ENCODE assay signal across 26 cellular contexts in genomic region chr12:100326208-100326607, GRCh38. TPM values are rescaled to one million over a fixed set of nuclear protein-coding genes. Genes with fewer than 3 reads are reported as not detected.
A peak's percentile ranks its signal among the peaks of the same experiment; 100 is the strongest.
DNase-seq lines count a peak whose midpoint lies in the region; ATAC-seq, FAIRE-seq and TF ChIP-seq lines count a peak whose summit lies in the region.
"Had no signal": no experiment of that assay in that cellular context is flagged by ENCODE, and none has a peak within 500 bp of the region (broad histone marks: within the 10 kb centered on the region; RNA-seq: fewer than 3 reads in every experiment).

No MANE protein-coding gene starts in this region.

- H2BK120ac ChIP-seq in IMR-90 (ENCODE audit: low read depth, low read length): no peak overlapping the region
- H2BK120ac ChIP-seq in mesendoderm (ENCODE audit: low read depth, low read length): no peak overlapping the region

- no peak overlapping the region for H2BK20ac ChIP-seq in IMR-90 (ENCODE audit: low read depth, low read length)

- no peaks in the 10 kb centered on the region for H4K20me1 ChIP-seq in IMR-90 (ENCODE audit: insufficient read depth, low read length)

- no peak overlapping the region for H2AFZ ChIP-seq in IMR-90 (replicated peaks; ENCODE audit: low read length, poor library complexity)

- H4K8ac ChIP-seq in IMR-90 (ENCODE audit: low read depth in 2 of 2, low read length in 2 of 2): no peak overlapping the region
- H4K8ac ChIP-seq in mesendoderm (ENCODE audit: low read depth, low read length): no peak overlapping the region

- peak; percentile 11 for FAIRE-seq in D721Med (lab: Jason Lieb, UNC)
- FAIRE-seq: A549, GM12892, GM18507, HepG2, HTR-8/SVneo had no signal

- no peak for TF ChIP-seq RAD21 in IMR-90 (IDR thresholded peaks at IDR 0.05; ENCODE audit: low read length)

- H3K56ac ChIP-seq in IMR-90 (ENCODE audit: extremely low read depth, insufficient read depth, low read length): no peak overlapping the region
- no peak overlapping the region for H3K56ac ChIP-seq in mesendoderm (ENCODE audit: low read length)

- H3K23ac ChIP-seq in IMR-90 (ENCODE audit: low read depth, low read length) (no peak overlapping the region), mesendoderm (ENCODE audit: low read length) (no peak overlapping the region)

- intact Hi-C loops in IMR-90 (cut with micrococcal nuclease): loop anchor here (5.0 to 10.0 kb wide), 2 partner anchors 59 to 271 kb away; partner anchors contain the start of genes DEPDC4 and SCYL2

- H3K4me2 ChIP-seq in IMR-90 (ENCODE audit: low read depth, low read length) (no peak overlapping the region), mesendoderm (ENCODE audit: low read length) (no peak overlapping the region)
- H3K4me2 ChIP-seq: A549 had no signal

- H3K79me1 ChIP-seq in IMR-90 (ENCODE audit: low read depth in 1 of 2, low read length in 2 of 2): peaks cover 0 to 3% of the 10 kb centered on the region in 2 experiments; a peak in 1 of 4 replicates
- no peaks in the 10 kb centered on the region for H3K79me1 ChIP-seq in mesendoderm (ENCODE audit: low read length)

- CTCF ChIA-PET in IMR-90 (lab: Yijun Ruan, JAX): no interaction called here

- H2AK9ac ChIP-seq in IMR-90 (replicated peaks; ENCODE audit: low read depth, low read length, poor library complexity): no peak overlapping the region

- TF ChIP-seq POLR2A in IMR-90 (IDR thresholded peaks at IDR 0.05; ENCODE audit: low read depth, low read length): no peak

- 0 out of 2 replicates have a peak, but pooled peaks have one; percentile 25 for ATAC-seq in IMR-90 (ENCODE audit: low read depth)
- ATAC-seq in GM19467 (IDR thresholded peaks at IDR 0.05; ENCODE audit: unreplicated experiment): no peak
- ATAC-seq: A549, HCT116, HepG2 had no signal

- no peak for TF ChIP-seq CTCF in D721Med (IDR thresholded peaks at IDR 0.05; ENCODE audit: insufficient read depth, missing control alignments)
- no peak for TF ChIP-seq CTCF in IMR-90 (conservative IDR thresholded peaks at IDR 0.05; ENCODE audit: low read depth, low read length)
- TF ChIP-seq CTCF in choroid plexus epithelial cell (conservative IDR thresholded peaks at IDR 0.05; ENCODE audit: low read depth, low read length): no peak
- no peak for TF ChIP-seq CTCF in fibroblast of villous mesenchyme (IDR thresholded peaks at IDR 0.05; ENCODE audit: insufficient read depth, low read depth, low read length)

- H3K9ac ChIP-seq in IMR-90 (ENCODE audit: low read depth, low read length) (no peak overlapping the region), mesendoderm (ENCODE audit: low read length) (no peak overlapping the region)

- DNase-seq in D721Med (ENCODE audit: insufficient read length, low spot score): no peak
- DNase-seq in IMR-90: peak; percentile 11
- peak; percentile 15 for DNase-seq in choroid plexus epithelial cell (ENCODE audit: low read depth)
- DNase-seq in fibroblast of villous mesenchyme (ENCODE audit: low read depth): peak; percentile 5
- DNase-seq in NK-92 (lab: John Stamatoyannopoulos, UW; ENCODE audit: unreplicated experiment): no peak
- no peak for DNase-seq in mesendoderm
- DNase-seq in iPS-NIHi7 (ENCODE audit: extremely low spot score): no peak
- DNase-seq: AML-193; Caco-2; CD4-positive, alpha-beta T cell; DMS153; DMS79; GDM1; H7; HFFc6 had no signal

- H3K4ac ChIP-seq in IMR-90 (ENCODE audit: low read depth, low read length) (no peak overlapping the region), mesendoderm (ENCODE audit: low read depth, low read length) (no peak overlapping the region)

- H3K27me3 ChIP-seq in IMR-90 (ENCODE audit: control insufficient read depth, insufficient read depth, low read length) (no peaks in the 10 kb centered on the region), mesendoderm (ENCODE audit: insufficient read depth, low read length, poor library complexity) (no peaks in the 10 kb centered on the region)

- H2AK5ac ChIP-seq in IMR-90 (ENCODE audit: low read depth, low read length): no peak overlapping the region
- H2AK5ac ChIP-seq in mesendoderm (ENCODE audit: low read length): no peak overlapping the region

- POLR2A ChIA-PET in IMR-90 (lab: Charles Lee; ENCODE audit: unreplicated experiment): interaction anchor here (0.6 kb wide), 1 partner anchor 1529 kb away, joined by 3 read pairs; no protein-coding TSS in a partner anchor

- in situ Hi-C loops in IMR-90 (cut with MboI; ENCODE audit: low sequenced_read_pairs): no loop called here

- H3K27ac ChIP-seq in IMR-90 (ENCODE audit: insufficient read depth, low read length): no peak overlapping the region
- no peak overlapping the region for H3K27ac ChIP-seq in mesendoderm (ENCODE audit: low read depth, low read length)
- H3K27ac ChIP-seq: 22Rv1, A549, C4-2B had no signal

- H3K9me1 ChIP-seq in IMR-90 (ENCODE audit: insufficient read depth, low read length): 0 out of 2 replicates have a peak, but pooled peaks cover 7% of the 10 kb centered on the region

- no peak overlapping the region for H3K18ac ChIP-seq in IMR-90 (ENCODE audit: low read depth, low read length)
- no peak overlapping the region for H3K18ac ChIP-seq in mesendoderm (ENCODE audit: low read length)

- dilution Hi-C loops in IMR-90 (cut with HindIII; ENCODE audit: low sequenced_read_pairs, unreplicated experiment): no loop called here

- H4K5ac ChIP-seq in IMR-90 (ENCODE audit: low read depth, low read length): no peak overlapping the region
- no peak overlapping the region for H4K5ac ChIP-seq in mesendoderm (ENCODE audit: low read length)

- peaks cover 19% of the 10 kb centered on the region for H3K36me3 ChIP-seq in IMR-90 (ENCODE audit: control insufficient read depth, insufficient read depth, low read length)
- H3K36me3 ChIP-seq in mesendoderm (ENCODE audit: control insufficient read depth, insufficient read depth, low read length): no peaks in the 10 kb centered on the region

- no peak overlapping the region for H4K91ac ChIP-seq in IMR-90 (ENCODE audit: insufficient read depth, low read depth, low read length)

- H3K4me1 ChIP-seq in IMR-90 (ENCODE audit: control insufficient read depth, insufficient read depth, low read length): peaks cover 8% of the 10 kb centered on the region
- no peaks in the 10 kb centered on the region for H3K4me1 ChIP-seq in mesendoderm (ENCODE audit: control insufficient read depth, low read depth, low read length)
- H3K4me1 ChIP-seq: A549, Caco-2 had no signal

- H2BK15ac ChIP-seq in IMR-90 (ENCODE audit: low read depth, low read length) (no peak overlapping the region), mesendoderm (replicated peaks; ENCODE audit: low read depth) (no peak overlapping the region)

- H3K4me3 ChIP-seq in IMR-90 (ENCODE audit: insufficient read depth, low read depth, low read length): no peak overlapping the region
- H3K4me3 ChIP-seq in choroid plexus epithelial cell (ENCODE audit: low read depth, low read length): no peak overlapping the region
- no peak overlapping the region for H3K4me3 ChIP-seq in fibroblast of villous mesenchyme (ENCODE audit: low read depth, low read length)
- H3K4me3 ChIP-seq in mesendoderm (ENCODE audit: low read length): no peak overlapping the region
- H3K4me3 ChIP-seq: A549 had no signal

- no peaks in the 10 kb centered on the region for H3K9me3 ChIP-seq in IMR-90 (ENCODE audit: control insufficient read depth, insufficient read depth, low read length)
- H3K9me3 ChIP-seq: A549, Caco-2 had no signal

- no peak overlapping the region for H3K14ac ChIP-seq in IMR-90 (replicated peaks; ENCODE audit: low read depth, low read length)

- H2BK5ac ChIP-seq in IMR-90 (ENCODE audit: low read depth, low read length, poor library complexity, severe bottlenecking) (peak overlapping the region; percentile 72), mesendoderm (ENCODE audit: low read length) (no peak overlapping the region)

- BruUV-seq in IMR-90 (replicated peaks; lab: Mats Ljungman, UMichigan): no TSS peak

- no peaks in the 10 kb centered on the region for H3K79me2 ChIP-seq in mesendoderm (ENCODE audit: control insufficient read depth, insufficient read depth, low read length)

TF ChIP-seq in IMR-90, 13 proteins besides CTCF, POLR2A, EP300 and RAD21:
- TF ChIP-seq RFX5 (IDR thresholded peaks at IDR 0.05; ENCODE audit: low read depth, low read length) (no peak), BHLHE40 (IDR thresholded peaks at IDR 0.05; ENCODE audit: low read depth, low read length) (no peak), CEBPB (IDR thresholded peaks at IDR 0.05; ENCODE audit: low read depth, low read length) (peak; percentile 65; the same call in 1 of the 2 replicates), FOS (IDR thresholded peaks at IDR 0.05; ENCODE audit: low read depth, low read length) (no peak), SMC3 (IDR thresholded peaks at IDR 0.05; ENCODE audit: low read depth, low read length) (no peak), MAZ (IDR thresholded peaks at IDR 0.05; ENCODE audit: borderline replicate concordance, low read depth, low read length) (no peak)

RNA-seq across cellular contexts. Expression of gene SLC17A8, which starts 30.7 kb away (rescaled TPM):
- total RNA-seq in IMR-90 (2012; rRNA removed) (not detected in 2 replicates), fibroblast of villous mesenchyme (not detected in 2 replicates)
- polyA plus RNA-seq in IMR-90 (2012; rRNA removed): not detected in 2 replicates
- polyA plus RNA-seq in IMR-90 (2012; cell fraction: cytosol; rRNA removed): not detected in 2 replicates
- polyA plus RNA-seq in IMR-90 (2012; cell fraction: nucleus; rRNA removed; ENCODE audit: low replicate concordance): not detected in 2 replicates
- 0.03 TPM for polyA plus RNA-seq in mesendoderm (2013, experiment 1 of 2)
- 0.03 TPM for polyA plus RNA-seq in mesendoderm (2013, experiment 2 of 2)
- total RNA-seq: Caco-2; CD4-positive, alpha-beta T cell; Daoy; H7; HFFc6 had no signal
- polyA plus RNA-seq: BJ had no signal

RNA-seq across cellular contexts. Expression of gene SCYL2, which starts 59.2 kb away (rescaled TPM):
- 52.0 and 67.2 TPM in 2 replicates for total RNA-seq in IMR-90 (2012; rRNA removed)
- 13.3 and 15.3 TPM in 2 replicates for polyA plus RNA-seq in IMR-90 (2012; rRNA removed)
- polyA plus RNA-seq in IMR-90 (2012; cell fraction: cytosol; rRNA removed): 3.8 and 4.3 TPM in 2 replicates
- polyA plus RNA-seq in IMR-90 (2012; cell fraction: nucleus; rRNA removed; ENCODE audit: low replicate concordance): 2.4 and 21.2 TPM in 2 replicates
- 58.6 and 76.0 TPM in 2 replicates for total RNA-seq in fibroblast of villous mesenchyme
- 22.8 TPM for polyA plus RNA-seq in mesendoderm (2013, experiment 1 of 2)
- polyA plus RNA-seq in mesendoderm (2013, experiment 2 of 2): 22.1 TPM

RNA-seq across cellular contexts. Expression of gene DEPDC4, which starts 59.3 kb away (rescaled TPM):
- total RNA-seq in IMR-90 (2012; rRNA removed) (0.72 and 7.5 TPM in 2 replicates), fibroblast of villous mesenchyme (0.64 and 1.7 TPM in 2 replicates)
- 0.39 and 0.79 TPM in 2 replicates for polyA plus RNA-seq in IMR-90 (2012; rRNA removed)
- polyA plus RNA-seq in IMR-90 (2012; cell fraction: cytosol; rRNA removed): 0.08 and 4.5 TPM in 2 replicates
- 3.2 TPM in 1 of 2 replicates, not detected in the other for polyA plus RNA-seq in IMR-90 (2012; cell fraction: nucleus; rRNA removed; ENCODE audit: low replicate concordance)
- 1.9 TPM for polyA plus RNA-seq in mesendoderm (2013, experiment 1 of 2)
- polyA plus RNA-seq in mesendoderm (2013, experiment 2 of 2): 2.2 TPM

Comparison
In these comparisons a context has a peak if more than half of its experiments do, and no peak if none do; other contexts are left out.
1. DNase-seq: peak in IMR-90 (single experiment), choroid plexus epithelial cell (single experiment) and fibroblast of villous mesenchyme (single experiment); none in D721Med (single experiment), NK-92 (single experiment), mesendoderm (single experiment) and iPS-NIHi7 (single experiment).